Comparison of ENCODE assay signal across 9 cellular contexts in genomic region chrX:129980540-129981206, GRCh38. TPM values are rescaled to one million over a fixed set of nuclear protein-coding genes. Genes with fewer than 3 reads are reported as not detected.
DNase-seq lines count a peak whose midpoint lies in the region; ATAC-seq, FAIRE-seq and TF ChIP-seq lines count a peak whose summit lies in the region.
"Had no signal": no experiment of that assay in that cellular context is flagged by ENCODE, and none has a peak within 500 bp of the region (broad histone marks: within the 10 kb centered on the region; RNA-seq: fewer than 3 reads in every experiment).

No MANE protein-coding gene starts in this region.

- no TSS peak for BruUV-seq in Caco-2 (replicated peaks; lab: Mats Ljungman, UMichigan)

- no peak overlapping the region for H3K27ac Mint-ChIP-seq in Caco-2 (ENCODE audit: unreplicated experiment)

- FAIRE-seq in D721Med (lab: Jason Lieb, UNC), result no peak

- H3K4me3 Mint-ChIP-seq in Caco-2 (ENCODE audit: unreplicated experiment), result no peak overlapping the region

- intact Hi-C loops in Caco-2 (cut with micrococcal nuclease; ENCODE audit: unreplicated experiment), result loop anchor here (5.0 kb wide), 1 partner anchor 82 kb away; no protein-coding TSS in a partner anchor
- intact Hi-C loops in ascending aorta (cut with DNase I), result loop anchor here (5.0 kb wide), 1 partner anchor 138 kb away; the partner anchor contains the start of gene ZDHHC9

- H3K27ac ChIP-seq in ascending aorta (peak overlapping the region; percentile 73 to 76), layer of hippocampus (ENCODE audit: low read depth, low read length) (peak overlapping the region; percentile 30), suprapubic skin (peak overlapping the region; percentile 56)

- no peak for DNase-seq in Caco-2
- DNase-seq in LNCaP clone FGC (ENCODE audit: low read depth), result no peak
- DNase-seq in ascending aorta (ENCODE audit: low spot score in 2 of 2), result peak in 1 of 2 donors; percentile 73
- peak in 1 of 2 donors; percentile 77 for DNase-seq in suprapubic skin (ENCODE audit: low spot score in 2 of 2)
- no peak for DNase-seq in D721Med (ENCODE audit: insufficient read length, low spot score)
- no peak for DNase-seq in DMS114 treated with DMSO at 0.1 percent for 48 hours (lab: John Stamatoyannopoulos, UW; ENCODE audit: unreplicated experiment)

- H3K4me1 ChIP-seq in Caco-2 (no peaks in the 10 kb centered on the region), ascending aorta (no peaks in the 10 kb centered on the region), suprapubic skin (peaks cover 11% of the 10 kb centered on the region)

- H3K9me3 ChIP-seq in Caco-2 (no peaks in the 10 kb centered on the region), ascending aorta (no peaks in the 10 kb centered on the region), suprapubic skin (no peaks in the 10 kb centered on the region)

- no peak for ATAC-seq in HG03139 (IDR thresholded peaks at IDR 0.05; ENCODE audit: unreplicated experiment)

- H3K4me3 ChIP-seq in Caco-2 (ENCODE audit: low read depth, low read length), result 0 out of 2 replicates have a peak overlapping the region, but pooled peaks have one; percentile 42
- peak overlapping the region; percentile 44 for H3K4me3 ChIP-seq in LNCaP clone FGC (ENCODE audit: low read depth, low read length)
- H3K4me3 ChIP-seq in ascending aorta, result peak overlapping the region in 1 of 2 donors; percentile 58
- H3K4me3 ChIP-seq in suprapubic skin, result no peak overlapping the region

- TF ChIP-seq EP300 in suprapubic skin (IDR thresholded peaks at IDR 0.05), result no peak

- H3K27me3 ChIP-seq in Caco-2 (replicated peaks; ENCODE audit: control insufficient read depth, insufficient read depth, low read length) (no peaks in the 10 kb centered on the region), ascending aorta (no peaks in the 10 kb centered on the region), layer of hippocampus (ENCODE audit: control insufficient read depth, insufficient read depth, low read length) (no peaks in the 10 kb centered on the region), suprapubic skin (no peaks in the 10 kb centered on the region)

- no peak for TF ChIP-seq POLR2A in suprapubic skin (IDR thresholded peaks at IDR 0.05)

- POLR2A ChIA-PET in Caco-2 (lab: Charles Lee), result no interaction called here

- peaks cover 10% of the 10 kb centered on the region for H3K36me3 Mint-ChIP-seq in Caco-2 (ENCODE audit: insufficient read depth, unreplicated experiment)
- H3K36me3 Mint-ChIP-seq: brain had no signal

- no peaks in the 10 kb centered on the region for H3K9me3 Mint-ChIP-seq in Caco-2 (ENCODE audit: unreplicated experiment)

- H3K36me3 ChIP-seq in Caco-2 (ENCODE audit: control insufficient read depth, insufficient read depth, low read length) (no peaks in the 10 kb centered on the region), ascending aorta (no peaks in the 10 kb centered on the region), suprapubic skin (no peaks in the 10 kb centered on the region)

- no peaks in the 10 kb centered on the region for H3K4me1 Mint-ChIP-seq in Caco-2 (ENCODE audit: low read depth, unreplicated experiment)

- 67% methylated on average over 43 of the region's 79 CpGs for WGBS in suprapubic skin

- no peak for TF ChIP-seq CTCF in Caco-2 (IDR thresholded peaks at IDR 0.05; ENCODE audit: insufficient read depth in 1 of 2, low read depth in 1 of 2, low read length in 1 of 2, severe bottlenecking in 1 of 2, unreplicated experiment in 1 of 2)
- TF ChIP-seq CTCF in LNCaP clone FGC (IDR thresholded peaks at IDR 0.05; ENCODE audit: control insufficient read depth, extremely low read depth, insufficient read depth), result no peak
- no peak for TF ChIP-seq CTCF in ascending aorta (IDR thresholded peaks at IDR 0.05)
- no peak for TF ChIP-seq CTCF in suprapubic skin (IDR thresholded peaks at IDR 0.05)
- TF ChIP-seq CTCF in D721Med (IDR thresholded peaks at IDR 0.05; ENCODE audit: insufficient read depth, missing control alignments), result no peak

- H3K27me3 Mint-ChIP-seq in Caco-2 (ENCODE audit: insufficient read depth, unreplicated experiment), result no peaks in the 10 kb centered on the region

- CTCF ChIA-PET in Caco-2 (lab: Charles Lee), result interaction anchor here (0.6 kb wide), 1 partner anchor 16 kb away, joined by 3 read pairs; no protein-coding TSS in a partner anchor

RNA-seq across cellular contexts. Expression of gene BCORL1, which starts 1.8 kb away (rescaled TPM):
- total RNA-seq in Caco-2 (2022) (19.8 and 21.1 TPM in 2 replicates), ascending aorta (10.3 TPM), suprapubic skin (10 to 100 TPM in 1 of 4 donors, 1 to 10 TPM in 3; 5.9 to 11.0 (median 7.9) TPM)
